Comparison of ENCODE assay signal across 14 cellular contexts in the genomic region with DNA sequence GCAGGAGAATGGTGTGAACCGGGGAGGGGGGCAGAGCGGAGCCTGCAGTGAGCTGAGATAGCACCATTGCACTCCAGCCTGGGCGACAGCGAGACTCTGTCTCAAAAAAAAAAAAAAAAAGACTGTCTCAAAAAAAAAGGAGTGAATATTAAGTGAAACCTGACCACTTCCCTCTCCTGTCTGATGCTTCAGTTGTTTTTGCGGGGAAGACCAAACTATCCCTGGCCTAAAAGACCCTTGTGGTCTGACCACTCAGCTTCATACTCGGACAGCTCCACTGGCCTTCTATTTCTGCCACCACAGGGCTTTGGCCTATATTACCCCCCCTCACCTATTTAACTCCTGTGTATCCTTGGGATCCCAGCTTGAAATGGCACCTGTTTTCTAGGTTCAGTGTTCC. TPM values are rescaled to one million over a fixed set of nuclear protein-coding genes. Genes with fewer than 3 reads are reported as not detected.
A peak's percentile ranks its signal among the peaks of the same experiment; 100 is the strongest.
DNase-seq lines count a peak whose midpoint lies in the region; ATAC-seq and TF ChIP-seq lines count a peak whose summit lies in the region.
"Had no signal": no experiment of that assay in that cellular context is flagged by ENCODE, and none has a peak within 500 bp of the region (broad histone marks: within the 10 kb centered on the region; RNA-seq: fewer than 3 reads in every experiment).

No MANE protein-coding gene starts in this region.

- 86 to 88% methylated on average over 6 of the region's 6 CpGs for WGBS in heart right ventricle, 2 donors

- H3K36me3 ChIP-seq in SU-DHL-6 (ENCODE audit: low read length) (no peaks in the 10 kb centered on the region), heart right ventricle (peaks cover 0 to 80% (median 37%) of the 10 kb centered on the region in 9 donors)

- peak overlapping the region; percentile 88 for H3K4me2 ChIP-seq in SU-DHL-6 (ENCODE audit: low read depth, low read length, poor library complexity, severe bottlenecking)

- peaks cover 5% of the 10 kb centered on the region; the same call in 1 of the 2 replicates for H4K20me1 ChIP-seq in SU-DHL-6 (ENCODE audit: low read depth, low read length)

- H3K27me3 Mint-ChIP-seq in activated T-cell treated with anti-CD3 and anti-CD28 coated beads, Interleukin-2, amount 50 U/mL, for 72 hours (ENCODE audit: low read depth): no peaks in the 10 kb centered on the region

- H3K27ac Mint-ChIP-seq in activated T-cell treated with anti-CD3 and anti-CD28 coated beads, Interleukin-2, amount 50 U/mL, for 72 hours: peak overlapping the region; percentile 68
- H3K27ac Mint-ChIP-seq in stimulated activated effector memory CD8-positive, alpha-beta T cell treated with anti-CD3 and anti-CD28 coated beads, Interleukin-12 subunit alpha, Interleukin-12 subunit beta, amount 100 ng/mL, for 72 hours: peak overlapping the region; percentile 98

- H3K27ac ChIP-seq in SU-DHL-6 (ENCODE audit: low read depth, low read length) (peak overlapping the region; percentile 50), dorsolateral prefrontal cortex (peak overlapping the region in 29 of 59 donors; percentile 13 to 99 (median 66)), heart right ventricle (peak overlapping the region in 1 of 10 donors; percentile 99)

- peaks cover 53% of the 10 kb centered on the region for H3K4me1 Mint-ChIP-seq in activated T-cell treated with anti-CD3 and anti-CD28 coated beads, Interleukin-2, amount 50 U/mL, for 72 hours (ENCODE audit: low read depth)
- peaks cover 52% of the 10 kb centered on the region for H3K4me1 Mint-ChIP-seq in stimulated activated effector memory CD8-positive, alpha-beta T cell treated with anti-CD3 and anti-CD28 coated beads, Interleukin-12 subunit alpha, Interleukin-12 subunit beta, amount 100 ng/mL, for 72 hours

- no peaks in the 10 kb centered on the region for H3K27me3 ChIP-seq in SU-DHL-6 (ENCODE audit: low read length)
- H3K27me3 ChIP-seq in dorsolateral prefrontal cortex: no peaks in the 10 kb centered on the region
- no peaks in the 10 kb centered on the region for H3K27me3 ChIP-seq in heart right ventricle

- H3K9ac ChIP-seq in SU-DHL-6 (ENCODE audit: low read length): no peak overlapping the region; the same call in 1 of the 2 replicates

- H3K36me3 Mint-ChIP-seq in activated T-cell treated with anti-CD3 and anti-CD28 coated beads, Interleukin-2, amount 50 U/mL, for 72 hours (ENCODE audit: insufficient read depth in 2 of 2): peaks cover 17 to 31% of the 10 kb centered on the region in 2 donors
- peaks cover 99% of the 10 kb centered on the region for H3K36me3 Mint-ChIP-seq in stimulated activated effector memory CD8-positive, alpha-beta T cell treated with anti-CD3 and anti-CD28 coated beads, Interleukin-12 subunit alpha, Interleukin-12 subunit beta, amount 100 ng/mL, for 72 hours

- peaks cover 18% of the 10 kb centered on the region for H3F3A ChIP-seq in SU-DHL-6 (ENCODE audit: insufficient read depth)

- DNase-seq in activated T-cell treated with anti-CD3 and anti-CD28 coated beads, Interleukin-2, amount 50 U/mL, for 72 hours: no peak
- no peak for DNase-seq in activated T-cell treated with anti-CD3 and anti-CD28 coated beads, Interleukin-2, amount 50 U/mL, for 48 hours
- DNase-seq in dorsolateral prefrontal cortex (no peak), left lobe of liver (ENCODE audit: low spot score) (no peak), SHP77 (lab: John Stamatoyannopoulos, UW) (no peak), heart right ventricle (no peak)
- DNase-seq in stimulated activated effector memory CD8-positive, alpha-beta T cell treated with anti-CD3 and anti-CD28 coated beads, Interleukin-12 subunit alpha, Interleukin-12 subunit beta, amount 100 ng/mL, for 72 hours (ENCODE audit: low spot score in 2 of 2): no peak
- DNase-seq: activated CD4-positive, alpha-beta T cell treated with anti-CD3 and anti-CD28 coated beads, Interleukin-2, amount 50 U/mL, for 48 hours; amniotic stem cell; cortex of kidney; EL; MM.1S; NCI-H2171 treated with DMSO at 0.1 percent for 48 hours had no signal

- H3K9me3 ChIP-seq in SU-DHL-6 (ENCODE audit: insufficient read depth, low read length): no peaks in the 10 kb centered on the region
- H3K9me3 ChIP-seq in heart right ventricle: no peaks in the 10 kb centered on the region

- peaks cover 8 to 65% (median 46%) of the 10 kb centered on the region in 9 donors for H3K4me1 ChIP-seq in heart right ventricle

- TF ChIP-seq CTCF in SU-DHL-6 (IDR thresholded peaks at IDR 0.05; ENCODE audit: insufficient read depth, low read length, poor library complexity, severe bottlenecking) (no peak), dorsolateral prefrontal cortex (IDR thresholded peaks at IDR 0.05 in 54 of 56, conservative IDR thresholded peaks at IDR 0.05 in 2 of 56; ENCODE audit: low read depth in 1 of 56, partially characterized antibody in 56 of 56) (no peak), heart right ventricle (IDR thresholded peaks at IDR 0.05) (no peak)

- peaks cover 53% of the 10 kb centered on the region for H3K79me2 ChIP-seq in SU-DHL-6 (ENCODE audit: insufficient read depth, low read length)

- H3K4me3 Mint-ChIP-seq in activated T-cell treated with anti-CD3 and anti-CD28 coated beads, Interleukin-2, amount 50 U/mL, for 72 hours: peak overlapping the region; percentile 48 to 60
- peak overlapping the region; percentile 94 for H3K4me3 Mint-ChIP-seq in stimulated activated effector memory CD8-positive, alpha-beta T cell treated with anti-CD3 and anti-CD28 coated beads, Interleukin-12 subunit alpha, Interleukin-12 subunit beta, amount 100 ng/mL, for 72 hours

- no peaks in the 10 kb centered on the region for H3K9me3 Mint-ChIP-seq in activated T-cell treated with anti-CD3 and anti-CD28 coated beads, Interleukin-2, amount 50 U/mL, for 72 hours
- H3K9me3 Mint-ChIP-seq in stimulated activated effector memory CD8-positive, alpha-beta T cell treated with anti-CD3 and anti-CD28 coated beads, Interleukin-12 subunit alpha, Interleukin-12 subunit beta, amount 100 ng/mL, for 72 hours: no peaks in the 10 kb centered on the region

- H3K4me3 ChIP-seq in SU-DHL-6 (ENCODE audit: insufficient read depth, low read length, poor library complexity, severe bottlenecking): no peak overlapping the region
- peak overlapping the region in 30 of 59 donors; percentile 4 to 99 (median 94) for H3K4me3 ChIP-seq in dorsolateral prefrontal cortex
- no peak overlapping the region for H3K4me3 ChIP-seq in heart right ventricle

- H3K9me2 ChIP-seq in SU-DHL-6 (replicated peaks; ENCODE audit: insufficient read depth, low read length): no peaks in the 10 kb centered on the region

- no peak for ATAC-seq in activated T-cell treated with anti-CD3 and anti-CD28 coated beads, Interleukin-2, amount 50 U/mL, for 72 hours (replicated peaks in 1 of 2)
- no peak for ATAC-seq in stimulated activated effector memory CD8-positive, alpha-beta T cell treated with anti-CD3 and anti-CD28 coated beads, Interleukin-12 subunit alpha, Interleukin-12 subunit beta, amount 100 ng/mL, for 72 hours
- ATAC-seq in left lobe of liver (no peak), heart right ventricle (no peak)

- intact Hi-C loops in dorsolateral prefrontal cortex (cut with DNase I): no loop called here
- intact Hi-C loops in heart right ventricle (cut with DNase I): no loop called here

- H2AFZ ChIP-seq in SU-DHL-6 (ENCODE audit: low read depth, low read length, severe bottlenecking): no peak overlapping the region

RNA-seq across cellular contexts. Expression of a gene that starts 2.3 kb away (rescaled TPM):
- 100 to 1,000 TPM; 110 to 138 TPM for total RNA-seq in activated T-cell treated with anti-CD3 and anti-CD28 coated beads, Interleukin-2, amount 50 U/mL, for 72 hours
- total RNA-seq in dorsolateral prefrontal cortex (100 to 1,000 TPM in 71 of 120 experiments, 10 to 100 TPM in 49; 51.6 to 162 (median 105) TPM), left lobe of liver (50.5 TPM), heart right ventricle (10 to 100 TPM; 24.0 to 50.4 (median 30.0) TPM)
- polyA plus RNA-seq in heart right ventricle: 100 to 1,000 TPM in 1 of 2 donors, 10 to 100 TPM in 1; 26.9 to 142 TPM

RNA-seq across cellular contexts. Expression of a gene that starts 35.2 kb away (rescaled TPM):
- total RNA-seq in activated T-cell treated with anti-CD3 and anti-CD28 coated beads, Interleukin-2, amount 50 U/mL, for 72 hours: 1 to 10 TPM; 5.1 to 5.2 TPM
- total RNA-seq in dorsolateral prefrontal cortex (1 to 10 TPM in 79 of 120 experiments, under 1 TPM in 41; 0.36 to 3.5 (median 1.3) TPM), left lobe of liver (0.35 TPM), heart right ventricle (under 1 TPM in 5 of 10 donors, not detected in 5; 0.15 to 0.29 (median 0.21) TPM)
- under 1 TPM; 0.22 to 0.95 TPM for polyA plus RNA-seq in heart right ventricle

RNA-seq across cellular contexts. Expression of a gene that starts 37.9 kb away (rescaled TPM):
- 10 to 100 TPM; 26.4 to 28.1 TPM for total RNA-seq in activated T-cell treated with anti-CD3 and anti-CD28 coated beads, Interleukin-2, amount 50 U/mL, for 72 hours
- 10 to 100 TPM in 115 of 120 experiments, 1 to 10 TPM in 5; 5.0 to 26.4 (median 16.3) TPM for total RNA-seq in dorsolateral prefrontal cortex
- total RNA-seq in left lobe of liver: 11.7 TPM
- total RNA-seq in heart right ventricle: 10 to 100 TPM; 10.7 to 23.5 (median 13.0) TPM
- 10 to 100 TPM; 25.9 to 38.2 TPM for polyA plus RNA-seq in heart right ventricle

RNA-seq across cellular contexts. Expression of a gene that starts 39.9 kb away (rescaled TPM):
- total RNA-seq in activated T-cell treated with anti-CD3 and anti-CD28 coated beads, Interleukin-2, amount 50 U/mL, for 72 hours: 100 to 1,000 TPM; 142 to 145 TPM
- total RNA-seq in dorsolateral prefrontal cortex (10 to 100 TPM in 3 of 120 experiments, 1 to 10 TPM in 117; 1.5 to 13.8 (median 4.1) TPM), left lobe of liver (1.5 TPM), heart right ventricle (10 to 100 TPM in 1 of 10 donors, 1 to 10 TPM in 9; 1.3 to 19.3 (median 5.5) TPM)
- polyA plus RNA-seq in heart right ventricle: 10 to 100 TPM in 1 of 2 donors, 1 to 10 TPM in 1; 1.4 to 13.0 TPM

RNA-seq across cellular contexts. Expression of a gene that starts 51.9 kb away (rescaled TPM):
- total RNA-seq in activated T-cell treated with anti-CD3 and anti-CD28 coated beads, Interleukin-2, amount 50 U/mL, for 72 hours: 10 to 100 TPM; 11.8 to 17.3 TPM
- 10 to 100 TPM; 33.6 to 77.3 (median 54.0) TPM for total RNA-seq in dorsolateral prefrontal cortex
- total RNA-seq in left lobe of liver: 11.3 TPM
- total RNA-seq in heart right ventricle: 10 to 100 TPM; 12.5 to 19.2 (median 15.8) TPM
- 10 to 100 TPM; 20.9 to 38.3 TPM for polyA plus RNA-seq in heart right ventricle

Comparison
In these comparisons a context has a peak if more than half of its experiments do, and no peak if none do; other contexts are left out.
1. H3K4me3 ChIP-seq: peak in dorsolateral prefrontal cortex (30 of 59); none in SU-DHL-6 (single experiment) and heart right ventricle (0 of 10).